In genomic region chr16:5066511-5066910, GRCh38 we compare ENCODE assay signal across 1 cellular context.
A peak's percentile ranks its signal among the peaks of the same experiment; 100 is the strongest.
TF ChIP-seq lines count a peak whose summit lies in the region.

No MANE protein-coding gene starts in this region.

TF ChIP-seq in HepG2, 621 proteins besides CTCF, POLR2A, EP300 and RAD21:
- TF ChIP-seq CBX1 (IDR thresholded peaks at IDR 0.05; ENCODE audit: low read depth) (no peak), GMEB1 (CRISPR knock-in tag; IDR thresholded peaks at IDR 0.05; ENCODE audit: borderline replicate concordance) (peak; percentile 8; the same call in 1 of the 2 replicates), CREM (IDR thresholded peaks at IDR 0.05) (no peak), CREM (CRISPR knock-in tag; IDR thresholded peaks at IDR 0.05) (no peak), ZNF263 (CRISPR knock-in tag; IDR thresholded peaks at IDR 0.05) (no peak), RFXAP (CRISPR knock-in tag; IDR thresholded peaks at IDR 0.05; ENCODE audit: borderline replicate concordance) (0 out of 2 replicates have a peak, but pooled peaks have one; percentile 15), SKIL (CRISPR knock-in tag; IDR thresholded peaks at IDR 0.05; ENCODE audit: borderline replicate concordance) (no peak)
